In the genomic region with DNA sequence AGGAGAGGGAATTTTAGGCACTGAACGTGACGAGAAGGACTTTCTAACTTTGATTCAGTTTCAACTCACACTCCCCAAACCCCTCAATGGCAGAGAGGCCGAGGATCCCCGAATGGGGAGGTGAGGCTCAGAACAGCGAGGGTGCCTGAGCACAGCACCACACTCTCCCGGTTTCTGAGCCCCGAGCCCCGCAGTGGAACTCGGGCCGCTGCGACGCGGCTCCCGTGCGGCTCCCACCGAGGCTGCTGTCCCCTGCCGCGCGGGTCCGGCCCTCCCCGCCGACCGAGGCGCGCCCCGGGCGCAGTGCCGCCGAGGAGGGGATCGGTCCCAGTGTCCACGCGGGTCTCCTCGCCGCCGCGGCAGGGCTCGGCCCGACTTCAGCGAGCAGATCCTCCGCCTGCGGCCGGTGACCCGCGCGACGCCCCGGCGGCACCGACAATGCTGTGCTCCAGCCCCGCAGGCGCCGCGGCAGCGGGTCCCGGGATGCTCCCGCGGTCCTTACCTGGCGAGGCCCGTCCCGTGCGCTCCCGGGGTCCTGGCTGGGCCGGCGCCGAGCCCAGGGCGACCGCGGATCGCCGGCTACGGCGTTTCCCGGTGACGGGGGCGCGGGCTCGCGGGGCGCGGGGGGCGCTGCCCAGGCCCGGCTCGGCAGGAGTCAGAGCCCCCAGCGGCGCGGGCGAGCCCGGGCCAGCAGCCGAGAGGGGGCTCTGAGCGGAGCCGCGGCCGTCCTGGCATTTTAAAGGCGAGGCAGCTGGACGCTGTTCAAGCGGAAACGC, we compare ENCODE assay signal across 8 cellular contexts. TPM values are rescaled to one million over a fixed set of nuclear protein-coding genes. Genes with fewer than 3 reads are reported as not detected.
DNase-seq lines count a peak whose midpoint lies in the region; ATAC-seq, FAIRE-seq and TF ChIP-seq lines count a peak whose summit lies in the region.

CTXND1 (minus strand) TSS at position 709 of the 776 bp plus-strand sequence. CDS start 50,264 bp downstream, outside the sequence.

- H3K36me3 ChIP-seq in transverse colon: no peaks in the 10 kb centered on the region

- no peak for TF ChIP-seq POLR2A in transverse colon (IDR thresholded peaks at IDR 0.05)

- no peak for TF ChIP-seq CTCF in transverse colon (IDR thresholded peaks at IDR 0.05)
- TF ChIP-seq CTCF in D721Med (IDR thresholded peaks at IDR 0.05; ENCODE audit: insufficient read depth, missing control alignments): no peak

- peak within 1 kb of the TSS; percentile 29 for H3K27ac ChIP-seq in cingulate gyrus (ENCODE audit: low read depth, low read length)
- H3K27ac ChIP-seq in transverse colon: peak within 1 kb of the TSS; percentile 1 to 29 (median 24)

- no peaks in the 10 kb centered on the region for H3K36me3 Mint-ChIP-seq in memory B cell

- H3K9me3 Mint-ChIP-seq in memory B cell: no peaks in the 10 kb centered on the region

- H3K4me3 ChIP-seq in transverse colon: peak within 1 kb of the TSS in 3 of 4 donors; percentile 23 to 43 (median 33)

- H3K4me1 Mint-ChIP-seq in memory B cell: peaks cover 3% of the 10 kb centered on the region

- no peak within 1 kb of the TSS for H3K27ac Mint-ChIP-seq in memory B cell

- no peaks in the 10 kb centered on the region for H3K9me3 ChIP-seq in transverse colon

- WGBS in transverse colon (ENCODE audit: low coverage in 1 of 2), 2 donors: 3% methylated on average over 62 of the region's 97 CpGs; no CpG with 5 or more reads in 1 of the 2 donors

- in situ Hi-C loops in transverse colon (cut with MboI; ENCODE audit: low pct_ligation_motif_present in 1 of 4, low pct_unique_long_range_greater_than_20kb in 1 of 4, low sequenced_read_pairs in 3 of 4): no loop called here

- no peak for FAIRE-seq in D721Med (lab: Jason Lieb, UNC)

- H3K4me3 Mint-ChIP-seq in memory B cell: peak within 1 kb of the TSS; percentile 61

- intact Hi-C loops in transverse colon (cut with DNase I; ENCODE audit: low total_unique reads): no loop called here

- H3K4me1 ChIP-seq in transverse colon: peaks cover 0 to 14% (median 2%) of the 10 kb centered on the region in 4 donors

- peaks cover 81% of the 10 kb centered on the region for H3K27me3 ChIP-seq in transverse colon

- ATAC-seq in memory B cell (ENCODE audit: low read depth): no peak

- TF ChIP-seq EP300 in transverse colon (IDR thresholded peaks at IDR 0.05; ENCODE audit: low read depth): no peak

- peak; percentile 6 for DNase-seq in activated CD4-positive, alpha-beta T cell treated with anti-CD3 and anti-CD28 coated beads for 48 hours
- DNase-seq in activated CD4-positive, alpha-beta T cell treated with anti-CD3 and anti-CD28 coated beads, Interleukin-2, amount 50 U/mL, for 4 hours: no peak
- no peak for DNase-seq in memory B cell (ENCODE audit: low spot score in 2 of 2)
- DNase-seq in transverse colon: no peak
- DNase-seq in ureter (ENCODE audit: low spot score): no peak
- DNase-seq in D721Med (ENCODE audit: insufficient read length, low spot score): no peak
- no peak for DNase-seq in NCI-H2107 (lab: John Stamatoyannopoulos, UW)

- H3K27me3 Mint-ChIP-seq in memory B cell: peaks cover 17% of the 10 kb centered on the region

RNA-seq across cellular contexts. Expression of gene CTXND1, which starts in this region (rescaled TPM):
- total RNA-seq in transverse colon: under 1 TPM in 2 of 4 donors, not detected in 2; 0.14 to 0.64 TPM
- 2.5 TPM for total RNA-seq in ureter
